ENCODE assay signal across 11 cellular contexts in the genomic region with DNA sequence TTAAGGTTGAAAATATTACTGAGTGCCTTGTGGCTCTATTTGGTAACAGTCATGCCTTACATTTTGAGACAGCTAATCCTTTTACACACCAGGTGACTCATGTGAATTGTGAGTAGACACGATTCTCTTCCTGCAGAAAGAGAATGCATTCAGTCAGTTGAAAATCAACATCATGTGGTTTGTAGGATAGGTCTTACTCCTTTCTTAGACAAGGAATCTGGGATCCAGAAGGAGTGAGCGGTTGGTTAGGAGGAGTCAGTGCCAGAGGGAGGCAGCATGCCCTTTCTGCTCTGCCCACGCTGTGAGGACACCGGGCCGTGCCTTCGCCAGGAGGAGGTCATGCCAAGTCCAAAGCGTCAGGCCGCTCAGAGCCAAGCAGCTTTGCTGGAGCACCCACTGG. TPM values are rescaled to one million over a fixed set of nuclear protein-coding genes. Genes with fewer than 3 reads are reported as not detected.
A peak's percentile ranks its signal among the peaks of the same experiment; 100 is the strongest.
DNase-seq lines count a peak whose midpoint lies in the region; ATAC-seq, FAIRE-seq and TF ChIP-seq lines count a peak whose summit lies in the region.
"Had no signal": no experiment of that assay in that cellular context is flagged by ENCODE, and none has a peak within 500 bp of the region (broad histone marks: within the 10 kb centered on the region; RNA-seq: fewer than 3 reads in every experiment).

No MANE protein-coding gene starts in this region.

- H3K4me2 ChIP-seq in A549, result 0 out of 3 replicates have a peak overlapping the region, but pooled peaks have one; percentile 22

- TF ChIP-seq CTCF in A549 (IDR thresholded peaks at IDR 0.05), result no peak
- TF ChIP-seq CTCF in kidney epithelial cell (IDR thresholded peaks at IDR 0.05; ENCODE audit: insufficient read depth, low read length, poor library complexity, severe bottlenecking), result no peak

- no peak for TF ChIP-seq RAD21 in A549 (conservative IDR thresholded peaks at IDR 0.05 in 1 of 2, IDR thresholded peaks at IDR 0.05 in 1 of 2)

- TF ChIP-seq POLR2A in A549 (IDR thresholded peaks at IDR 0.05; ENCODE audit: low read length), result no peak

- no peaks in the 10 kb centered on the region for H3K36me3 ChIP-seq in kidney epithelial cell (ENCODE audit: control insufficient read depth, insufficient read depth, low read length)

- no peaks in the 10 kb centered on the region for H3K9me3 ChIP-seq in A549

- no peak overlapping the region for H3K4me3 ChIP-seq in A549
- H3K4me3 ChIP-seq in kidney epithelial cell (ENCODE audit: low read depth, low read length), result no peak overlapping the region

- CTCF ChIA-PET in A549 (lab: Yijun Ruan, JAX), result no interaction called here

- H3K4me1 ChIP-seq in A549, result peaks cover 13% of the 10 kb centered on the region; the same call in 2 of the 3 replicates

- TF ChIP-seq EP300 in A549 (IDR thresholded peaks at IDR 0.05), result no peak

- POLR2A ChIA-PET in A549 (lab: Yijun Ruan, JAX), result no interaction called here

- FAIRE-seq in A549 (lab: Jason Lieb, UNC), result no peak

- peak overlapping the region in 1 of 2 experiments; percentile 39; a peak in 2 of 6 replicates for H3K27ac ChIP-seq in A549

- DNase-seq in A549 (ENCODE audit: low read depth in 1 of 2, low spot score in 1 of 2) (peak in 1 of 2 experiments; percentile 13), HPDE6-E6E7 (ENCODE audit: extremely low spot score) (peak; percentile 58), cerebellar nuclear complex (lab: John Stamatoyannopoulos, UW) (peak; percentile 43 to 72), kidney epithelial cell (ENCODE audit: low read depth) (peak; percentile 45), NCI-H1105 (lab: John Stamatoyannopoulos, UW) (no peak)
- DNase-seq: activated CD8-positive, alpha-beta memory T cell treated with anti-CD3 and anti-CD28 coated beads for 24 hours; NCI-H1694 treated with DMSO at 0.1 percent for 48 hours; SIG-M5 had no signal

- no peaks in the 10 kb centered on the region for H3K27me3 ChIP-seq in kidney epithelial cell (ENCODE audit: control insufficient read depth, insufficient read depth, low read length)

- ATAC-seq in A549 (peak; percentile 50 to 62; a peak in 4 of 6 replicates), GM21447 (IDR thresholded peaks at IDR 0.05; ENCODE audit: unreplicated experiment) (no peak), GM21576 (IDR thresholded peaks at IDR 0.05; ENCODE audit: unreplicated experiment) (no peak), GM18511 (IDR thresholded peaks at IDR 0.05; ENCODE audit: unreplicated experiment) (no peak)

- 87% methylated on average over 8 of the region's 8 CpGs for WGBS in A549 (ENCODE audit: missing lambda C conversion rate)

TF ChIP-seq in A549, 52 proteins besides CTCF, POLR2A, EP300 and RAD21:
- TF ChIP-seq, protein P1, sequence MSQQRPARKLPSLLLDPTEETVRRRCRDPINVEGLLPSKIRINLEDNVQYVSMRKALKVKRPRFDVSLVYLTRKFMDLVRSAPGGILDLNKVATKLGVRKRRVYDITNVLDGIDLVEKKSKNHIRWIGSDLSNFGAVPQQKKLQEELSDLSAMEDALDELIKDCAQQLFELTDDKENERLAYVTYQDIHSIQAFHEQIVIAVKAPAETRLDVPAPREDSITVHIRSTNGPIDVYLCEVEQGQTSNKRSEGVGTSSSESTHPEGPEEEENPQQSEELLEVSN (IDR thresholded peaks at IDR 0.05; ENCODE audit: borderline replicate concordance, low read depth), result no peak
- TF ChIP-seq HMGXB4 (CRISPR knock-in tag; IDR thresholded peaks at IDR 0.05; ENCODE audit: borderline replicate concordance) (no peak), BHLHE40 (IDR thresholded peaks at IDR 0.05; ENCODE audit: low read depth, low read length) (no peak), CBX2 (IDR thresholded peaks at IDR 0.05; ENCODE audit: borderline replicate concordance, low read depth) (no peak), NFE2L2 (conservative IDR thresholded peaks at IDR 0.05; ENCODE audit: low read length) (no peak), ZC3H11A (IDR thresholded peaks at IDR 0.05) (no peak), FOSB (CRISPR knock-in tag; IDR thresholded peaks at IDR 0.05) (no peak), ZFP36 (IDR thresholded peaks at IDR 0.05; ENCODE audit: borderline replicate concordance, partially characterized antibody) (no peak), NPAS2 (CRISPR knock-in tag; IDR thresholded peaks at IDR 0.05; ENCODE audit: borderline replicate concordance) (no peak)

RNA-seq across cellular contexts. Expression of gene TRAF3, which starts 47.6 kb away (rescaled TPM):
- 22.9 and 25.5 TPM in 2 replicates for polyA plus RNA-seq in A549 (2011; rRNA removed)
- 22.5 and 25.4 TPM in 2 replicates for polyA plus RNA-seq in A549 (2012; cell fraction: cytosol; rRNA removed)
- 37.7 and 38.2 TPM in 2 replicates for polyA plus RNA-seq in A549 (2012; cell fraction: nucleus; rRNA removed)
- 20.1 to 24.9 TPM (median 20.2 TPM) in 3 replicates for polyA plus RNA-seq in A549 (2017; fragmentation: RNase III; extraction: RNeasy Plus Mini Kit Qiagen cat#74134 plus additional on column Dnase treatment)
- 54.6 and 56.1 TPM in 2 replicates for polyA minus RNA-seq in A549 (2011; rRNA and poly(A)+ RNA removed)
- total RNA-seq in kidney epithelial cell, result 32.3 and 34.6 TPM in 2 replicates

Comparison
In these comparisons a context has a peak if more than half of its experiments do, and no peak if none do; other contexts are left out.
1. ATAC-seq: peak in A549 (2 of 2); none in GM21447 (single experiment), GM21576 (single experiment) and GM18511 (single experiment).